Comparison of ENCODE assay signal across 12 cellular contexts in the genomic region with DNA sequence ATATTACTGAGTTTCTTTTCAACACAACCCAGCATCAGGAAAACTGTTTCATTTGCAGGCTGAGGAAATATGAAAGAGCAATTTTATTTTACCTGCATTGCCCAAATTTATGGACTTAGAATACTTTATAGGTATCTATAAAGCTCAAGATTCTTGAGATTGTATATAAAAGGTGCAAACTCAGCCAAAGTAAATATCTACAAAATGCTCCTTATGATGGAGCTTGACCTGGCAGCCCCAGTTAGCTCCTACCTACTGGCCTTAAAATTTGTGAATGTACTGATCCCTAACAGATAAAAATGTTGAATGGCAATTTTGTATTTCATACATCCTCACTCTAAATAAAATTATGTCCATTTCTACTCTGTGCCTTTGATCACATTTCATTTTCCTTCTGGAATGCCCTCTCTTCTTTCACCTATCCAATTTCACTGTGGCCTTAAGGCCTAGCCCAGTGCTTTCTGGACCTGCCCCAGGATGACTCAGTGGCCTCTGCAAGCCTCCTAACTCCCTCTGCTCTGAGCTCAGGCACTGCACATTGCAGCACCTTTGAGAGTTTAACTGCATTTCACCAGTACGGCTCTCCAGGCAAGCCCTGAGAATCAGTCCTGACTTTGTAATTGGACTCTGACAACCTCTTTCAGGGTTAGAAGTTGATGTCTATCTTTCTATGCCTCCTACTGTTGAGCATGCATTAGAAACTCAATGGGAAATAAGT.
DNase-seq lines count a peak whose midpoint lies in the region; ATAC-seq and TF ChIP-seq lines count a peak whose summit lies in the region.
"Had no signal": no experiment of that assay in that cellular context is flagged by ENCODE, and none has a peak within 500 bp of the region (broad histone marks: within the 10 kb centered on the region; RNA-seq: fewer than 3 reads in every experiment).

No MANE protein-coding gene starts in this region.

- H3K4me3 ChIP-seq in fibroblast of villous mesenchyme (ENCODE audit: low read depth, low read length), result no peak overlapping the region

- TF ChIP-seq CTCF in fibroblast of villous mesenchyme (IDR thresholded peaks at IDR 0.05; ENCODE audit: insufficient read depth, low read depth, low read length), result no peak

- DNase-seq in GM04504 (ENCODE audit: low read depth) (peak; percentile 66), SW480 (ENCODE audit: low spot score) (peak; percentile 10), fibroblast of villous mesenchyme (ENCODE audit: low read depth) (peak; percentile 88), sciatic nerve (ENCODE audit: low spot score) (no peak), DMS79 treated with DMSO at 0.1 percent for 48 hours (lab: John Stamatoyannopoulos, UW) (no peak)
- no peak for DNase-seq in activated CD4-positive, alpha-beta T cell treated with anti-CD3 and anti-CD28 coated beads for 48 hours
- DNase-seq: DND-41; head of caudate nucleus; stimulated activated naive B cell treated with anti-CD40 and anti-IgM and Interleukin-4, amounts not matched to agents 10 μg/mL and 1 μg/mL and 100 μg/mL, for 72 hours; T-helper 2 cell had no signal

- ATAC-seq in sciatic nerve, result peak; percentile 62
- no peak for ATAC-seq in GM21825 (IDR thresholded peaks at IDR 0.05; ENCODE audit: unreplicated experiment)
- ATAC-seq in HG03354 (IDR thresholded peaks at IDR 0.05; ENCODE audit: poor library complexity, severe bottlenecking, unreplicated experiment), result no peak
- ATAC-seq: stimulated activated naive B cell treated with anti-CD40 and anti-IgM and Interleukin-4, amounts not matched to agents 10 μg/mL and 1 μg/mL and 100 μg/mL, for 72 hours had no signal

- intact Hi-C loops in sciatic nerve (cut with DNase I), result loop anchor here (5.0 kb wide), 1 partner anchor 1153 kb away; a partner anchor contains a TSS

Comparison
In these comparisons a context has a peak if more than half of its experiments do, and no peak if none do; other contexts are left out.
1. DNase-seq: peak in GM04504 (single experiment), SW480 (single experiment) and fibroblast of villous mesenchyme (single experiment); none in sciatic nerve (single experiment), DMS79 treated with DMSO at 0.1 percent for 48 hours (single experiment) and activated CD4-positive, alpha-beta T cell treated with anti-CD3 and anti-CD28 coated beads for 48 hours (single experiment).